8 cellular contexts compared by ENCODE assay signal in genomic region chr14:64636208-64636979, GRCh38.
A peak's percentile ranks its signal among the peaks of the same experiment; 100 is the strongest.
DNase-seq lines count a peak whose midpoint lies in the region; ATAC-seq and TF ChIP-seq lines count a peak whose summit lies in the region.

No MANE protein-coding gene starts in this region.

- H3K9me3 Mint-ChIP-seq in progenitor cell of endocrine pancreas (ENCODE audit: low read depth), result no peaks in the 10 kb centered on the region

- peak overlapping the region; percentile 41 for H3K27ac Mint-ChIP-seq in progenitor cell of endocrine pancreas

- intact Hi-C loops in cardiac septum (cut with DNase I), result loop anchor here (1.0 to 10.0 kb wide), 3 partner anchors 96 to 294 kb away; partner anchors contain the start of gene HSPA2
- intact Hi-C loops in aorta (cut with DNase I), result loop anchor here (2.0 to 5.0 kb wide), 4 partner anchors 94 to 129 kb away; partner anchors contain the start of gene HSPA2 (in 2 of the 2)

- no peaks in the 10 kb centered on the region for H3K36me3 ChIP-seq in BJ (ENCODE audit: control insufficient read depth, insufficient read depth, low read length)
- no peaks in the 10 kb centered on the region for H3K36me3 ChIP-seq in aorta (ENCODE audit: control insufficient read depth in 1 of 2, insufficient read depth in 2 of 2, low read length in 1 of 2)

- no peaks in the 10 kb centered on the region for H3K4me1 ChIP-seq in aorta (ENCODE audit: control insufficient read depth in 1 of 2, insufficient read depth in 2 of 2, low read length in 2 of 2)

- no peaks in the 10 kb centered on the region for H3K9me3 ChIP-seq in aorta (ENCODE audit: control insufficient read depth, low read length)

- H3K27me3 ChIP-seq in BJ (ENCODE audit: control insufficient read depth, insufficient read depth, low read length) (no peaks in the 10 kb centered on the region), aorta (ENCODE audit: control insufficient read depth in 1 of 2, insufficient read depth in 2 of 2, low read length in 1 of 2) (no peaks in the 10 kb centered on the region)

- H3K36me3 Mint-ChIP-seq in progenitor cell of endocrine pancreas (ENCODE audit: insufficient read depth), result no peaks in the 10 kb centered on the region

- H3K4me3 ChIP-seq in BJ (ENCODE audit: low read depth, low read length), result no peak overlapping the region
- no peak overlapping the region for H3K4me3 ChIP-seq in aorta (ENCODE audit: low read length in 2 of 2)

- peak; percentile 81 for TF ChIP-seq CTCF in BJ (IDR thresholded peaks at IDR 0.05; ENCODE audit: insufficient read depth, low read depth, low read length)
- peak; percentile 53 for TF ChIP-seq CTCF in GM20000 (IDR thresholded peaks at IDR 0.05; ENCODE audit: extremely low read depth, missing control alignments)
- peak; percentile 94 for TF ChIP-seq CTCF in progenitor cell of endocrine pancreas (IDR thresholded peaks at IDR 0.05; ENCODE audit: unreplicated experiment)

- no peak overlapping the region for H3K27ac ChIP-seq in aorta (ENCODE audit: low read depth in 1 of 2, low read length in 2 of 2)

- 39% methylated on average over 19 of the region's 19 CpGs for WGBS in aorta, 2 donors

- peak; percentile 93 for ATAC-seq in aorta (ENCODE audit: low FRiP score)

- DNase-seq in BJ (ENCODE audit: low read depth) (no peak), GM20000 (ENCODE audit: low spot score) (peak; percentile 79), NCI-H1092 (lab: John Stamatoyannopoulos, UW) (peak; percentile 76), SW480 (ENCODE audit: low spot score) (peak; percentile 46), cardiac septum (ENCODE audit: low spot score) (peak; percentile 82), progenitor cell of endocrine pancreas (ENCODE audit: low spot score, unreplicated experiment) (peak; percentile 51), aorta (peak; percentile 74 to 87)
- peak; percentile 49 for DNase-seq in activated naive CD8-positive, alpha-beta T cell treated with anti-CD3 and anti-CD28 coated beads, Interleukin-2, amount 50 U/mL, for 16 hours (ENCODE audit: low read depth, low spot score)

- POLR2A ChIA-PET in BJ (lab: Charles Lee), result interaction anchor here (1.0 to 1.2 kb wide), 3 partner anchors 8 to 96 kb away, joined by 3 to 4 read pairs (median 3); partner anchors contain the start of gene HSPA2

- H3K4me3 Mint-ChIP-seq in progenitor cell of endocrine pancreas (ENCODE audit: low read depth), result no peak overlapping the region

- peaks cover 10% of the 10 kb centered on the region for H3K4me1 Mint-ChIP-seq in progenitor cell of endocrine pancreas (ENCODE audit: low read depth)

- CTCF ChIA-PET in BJ (lab: Yijun Ruan, JAX), result interaction anchor here (0.7 to 3.7 kb wide), 45 partner anchors 8 to 206 kb away, joined by 3 to 91 read pairs (median 4); partner anchors contain the start of genes HSPA2, ZBTB1 and ZBTB25

- no peaks in the 10 kb centered on the region for H3K27me3 Mint-ChIP-seq in progenitor cell of endocrine pancreas
